15 cellular contexts compared by ENCODE assay signal in the genomic region with DNA sequence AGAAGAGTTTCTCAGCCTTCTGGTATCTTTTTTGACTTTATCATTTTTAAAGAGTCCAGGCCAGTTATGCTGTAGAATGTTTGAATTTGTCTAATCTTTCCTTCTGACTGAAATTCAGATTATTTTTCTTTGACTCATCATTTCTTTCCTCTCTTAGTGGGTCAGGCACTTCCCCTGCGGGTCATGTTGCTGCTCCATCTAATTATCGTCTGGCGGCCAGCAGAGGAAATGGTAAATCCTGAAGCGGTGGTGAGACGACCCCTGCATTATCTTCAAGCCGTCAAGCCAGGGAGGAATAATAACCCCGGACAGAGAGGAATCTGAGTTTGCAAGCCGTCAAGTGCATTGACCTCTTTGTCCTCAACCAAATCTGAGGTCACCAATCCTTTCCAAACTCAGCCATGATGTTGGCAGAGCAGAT.
A peak's percentile ranks its signal among the peaks of the same experiment; 100 is the strongest.
DNase-seq lines count a peak whose midpoint lies in the region; ATAC-seq and TF ChIP-seq lines count a peak whose summit lies in the region.
"Had no signal": no experiment of that assay in that cellular context is flagged by ENCODE, and none has a peak within 500 bp of the region (broad histone marks: within the 10 kb centered on the region; RNA-seq: fewer than 3 reads in every experiment).

No MANE protein-coding gene starts in this region.

- peak overlapping the region in 3 of 4 donors; percentile 50 to 81 (median 56) for H3K27ac ChIP-seq in Peyer's patch
- peak overlapping the region; percentile 37 to 67 (median 54) for H3K27ac ChIP-seq in esophagus squamous epithelium
- H3K27ac ChIP-seq: tibial nerve had no signal

- peaks cover 25% of the 10 kb centered on the region for H3K4me1 Mint-ChIP-seq in activated CD4-positive, alpha-beta T cell treated with anti-CD3 and anti-CD28 coated beads, Interleukin-2, amount 10 ng/mL, durations not matched to agents 24 days and 14 days
- H3K4me1 Mint-ChIP-seq in stimulated activated memory B cell treated with anti-CD40 and anti-IgM and Interleukin-4, amounts not matched to agents 10 μg/mL and 1 μg/mL and 100 μg/mL, for 72 hours, result peaks cover 50% of the 10 kb centered on the region
- peaks cover 25% of the 10 kb centered on the region for H3K4me1 Mint-ChIP-seq in activated naive CD4-positive, alpha-beta T cell treated with anti-CD3 and anti-CD28 coated beads for 36 hours (ENCODE audit: low read depth)

- no peak for TF ChIP-seq CTCF in Peyer's patch (IDR thresholded peaks at IDR 0.05)
- TF ChIP-seq CTCF in esophagus squamous epithelium (IDR thresholded peaks at IDR 0.05), result no peak

- no peaks in the 10 kb centered on the region for H3K27me3 Mint-ChIP-seq in activated CD4-positive, alpha-beta T cell treated with anti-CD3 and anti-CD28 coated beads, Interleukin-2, amount 10 ng/mL, durations not matched to agents 24 days and 14 days
- peaks cover 15% of the 10 kb centered on the region for H3K27me3 Mint-ChIP-seq in stimulated activated memory B cell treated with anti-CD40 and anti-IgM and Interleukin-4, amounts not matched to agents 10 μg/mL and 1 μg/mL and 100 μg/mL, for 72 hours
- no peaks in the 10 kb centered on the region for H3K27me3 Mint-ChIP-seq in activated naive CD4-positive, alpha-beta T cell treated with anti-CD3 and anti-CD28 coated beads for 36 hours (ENCODE audit: low read depth)

- H3K27me3 ChIP-seq in Peyer's patch (no peaks in the 10 kb centered on the region), esophagus squamous epithelium (no peaks in the 10 kb centered on the region)
- H3K27me3 ChIP-seq: tibial nerve had no signal

- peak; percentile 5 for ATAC-seq in stimulated activated memory B cell treated with anti-CD40 and anti-IgM and Interleukin-4, amounts not matched to agents 10 μg/mL and 1 μg/mL and 100 μg/mL, for 72 hours
- no peak for ATAC-seq in stimulated activated naive CD8-positive, alpha-beta T cell treated with anti-CD3 and anti-CD28 coated beads, Interleukin-15, Interleukin-2, amounts not matched to agents 100 U/mL and 50 U/mL, for 24 hours
- ATAC-seq in HG03439 (IDR thresholded peaks at IDR 0.05; ENCODE audit: unreplicated experiment), result no peak
- ATAC-seq: T-cell had no signal

- H3K9me3 Mint-ChIP-seq in activated CD4-positive, alpha-beta T cell treated with anti-CD3 and anti-CD28 coated beads, Interleukin-2, amount 10 ng/mL, durations not matched to agents 24 days and 14 days, result peaks cover 5% of the 10 kb centered on the region
- H3K9me3 Mint-ChIP-seq in stimulated activated memory B cell treated with anti-CD40 and anti-IgM and Interleukin-4, amounts not matched to agents 10 μg/mL and 1 μg/mL and 100 μg/mL, for 72 hours, result peaks cover 13% of the 10 kb centered on the region
- no peaks in the 10 kb centered on the region for H3K9me3 Mint-ChIP-seq in activated naive CD4-positive, alpha-beta T cell treated with anti-CD3 and anti-CD28 coated beads for 36 hours
- H3K9me3 Mint-ChIP-seq: activated T-cell treated with anti-CD3 and anti-CD28 coated beads, Interleukin-2, amount 50 U/mL, for 4 hours; nephron; T-cell had no signal

- intact Hi-C loops in activated CD4-positive, alpha-beta T cell treated with anti-CD3 and anti-CD28 coated beads, Interleukin-2, amount 10 ng/mL, durations not matched to agents 24 days and 14 days (cut with micrococcal nuclease), result loop anchor here (5.0 kb wide), 2 partner anchors 88 to 103 kb away; a partner anchor contains a TSS
- intact Hi-C loops in esophagus squamous epithelium (cut with DNase I), result no loop called here
- intact Hi-C loops in activated naive CD4-positive, alpha-beta T cell treated with anti-CD3 and anti-CD28 coated beads for 36 hours (cut with micrococcal nuclease), result loop anchor here (5.0 kb wide), 1 partner anchor 248 kb away; no protein-coding TSS in a partner anchor

- H3K36me3 Mint-ChIP-seq in activated CD4-positive, alpha-beta T cell treated with anti-CD3 and anti-CD28 coated beads, Interleukin-2, amount 10 ng/mL, durations not matched to agents 24 days and 14 days (ENCODE audit: low read depth), result no peaks in the 10 kb centered on the region
- H3K36me3 Mint-ChIP-seq in stimulated activated memory B cell treated with anti-CD40 and anti-IgM and Interleukin-4, amounts not matched to agents 10 μg/mL and 1 μg/mL and 100 μg/mL, for 72 hours, result no peaks in the 10 kb centered on the region
- no peaks in the 10 kb centered on the region for H3K36me3 Mint-ChIP-seq in activated naive CD4-positive, alpha-beta T cell treated with anti-CD3 and anti-CD28 coated beads for 36 hours (ENCODE audit: low read depth)
- H3K36me3 Mint-ChIP-seq: T-cell had no signal

- no peak overlapping the region for H3K4me3 Mint-ChIP-seq in activated CD4-positive, alpha-beta T cell treated with anti-CD3 and anti-CD28 coated beads, Interleukin-2, amount 10 ng/mL, durations not matched to agents 24 days and 14 days
- peak overlapping the region; percentile 71 for H3K4me3 Mint-ChIP-seq in stimulated activated memory B cell treated with anti-CD40 and anti-IgM and Interleukin-4, amounts not matched to agents 10 μg/mL and 1 μg/mL and 100 μg/mL, for 72 hours
- no peak overlapping the region for H3K4me3 Mint-ChIP-seq in activated naive CD4-positive, alpha-beta T cell treated with anti-CD3 and anti-CD28 coated beads for 36 hours
- H3K4me3 Mint-ChIP-seq: nephron had no signal

- H3K9me3 ChIP-seq in Peyer's patch, result no peaks in the 10 kb centered on the region
- H3K9me3 ChIP-seq in esophagus squamous epithelium, result no peaks in the 10 kb centered on the region
- H3K9me3 ChIP-seq: tibial nerve had no signal

- no peak for DNase-seq in activated CD4-positive, alpha-beta T cell treated with anti-CD3 and anti-CD28 coated beads, Interleukin-2, amount 10 ng/mL, durations not matched to agents 24 days and 14 days
- no peak for DNase-seq in activated CD4-positive, alpha-beta T cell treated with anti-CD3 and anti-CD28 coated beads, Interleukin-2, amount 50 U/mL, for 48 hours
- DNase-seq in Peyer's patch (no peak), esophagus squamous epithelium (lab: John Stamatoyannopoulos, UW) (no peak)
- DNase-seq in stimulated activated naive CD8-positive, alpha-beta T cell treated with anti-CD3 and anti-CD28 coated beads, Interleukin-15, Interleukin-2, amounts not matched to agents 100 U/mL and 50 U/mL, for 24 hours, result no peak
- no peak for DNase-seq in activated naive CD4-positive, alpha-beta T cell treated with anti-CD3 and anti-CD28 coated beads for 36 hours
- DNase-seq: activated T-cell treated with anti-CD3 and anti-CD28 coated beads, Interleukin-2, amount 50 U/mL, for 4 hours; cortex of kidney; Karpas-422; NCI-H524; T-cell had no signal

- H3K4me3 ChIP-seq in Peyer's patch, result peak overlapping the region in 1 of 4 donors; percentile 24
- H3K4me3 ChIP-seq in esophagus squamous epithelium, result no peak overlapping the region
- H3K4me3 ChIP-seq: tibial nerve had no signal

- peaks cover 0 to 32% (median 10%) of the 10 kb centered on the region in 4 donors for H3K4me1 ChIP-seq in Peyer's patch
- peaks cover 20 to 47% (median 22%) of the 10 kb centered on the region in 3 donors for H3K4me1 ChIP-seq in esophagus squamous epithelium

- peak overlapping the region; percentile 72 for H3K27ac Mint-ChIP-seq in activated CD4-positive, alpha-beta T cell treated with anti-CD3 and anti-CD28 coated beads, Interleukin-2, amount 10 ng/mL, durations not matched to agents 24 days and 14 days
- peak overlapping the region; percentile 59 for H3K27ac Mint-ChIP-seq in stimulated activated memory B cell treated with anti-CD40 and anti-IgM and Interleukin-4, amounts not matched to agents 10 μg/mL and 1 μg/mL and 100 μg/mL, for 72 hours
- H3K27ac Mint-ChIP-seq in activated naive CD4-positive, alpha-beta T cell treated with anti-CD3 and anti-CD28 coated beads for 36 hours, result no peak overlapping the region
- H3K27ac Mint-ChIP-seq: nephron, T-cell had no signal

- no peaks in the 10 kb centered on the region for H3K36me3 ChIP-seq in Peyer's patch
- H3K36me3 ChIP-seq in esophagus squamous epithelium, result no peaks in the 10 kb centered on the region
- H3K36me3 ChIP-seq: tibial nerve had no signal

- TF ChIP-seq POLR2A in Peyer's patch (IDR thresholded peaks at IDR 0.05), result no peak
- no peak for TF ChIP-seq POLR2A in esophagus squamous epithelium (IDR thresholded peaks at IDR 0.05)

- WGBS in esophagus squamous epithelium, 2 donors, result 55 to 77% methylated on average over 8 of the region's 8 CpGs

- CTCF ChIA-PET in activated naive CD4-positive, alpha-beta T cell treated with anti-CD3 and anti-CD28 coated beads for 36 hours (lab: Charles Lee), result no interaction called here
